In genomic region chr1:43799656-43800629, GRCh38 we compare ENCODE assay signal across 11 cellular contexts.
DNase-seq lines count a peak whose midpoint lies in the region; ATAC-seq and TF ChIP-seq lines count a peak whose summit lies in the region.
"Had no signal": no experiment of that assay in that cellular context is flagged by ENCODE, and none has a peak within 500 bp of the region (broad histone marks: within the 10 kb centered on the region; RNA-seq: fewer than 3 reads in every experiment).

No MANE protein-coding gene starts in this region.

- TF ChIP-seq CTCF in tibial artery (IDR thresholded peaks at IDR 0.05) = no peak

- H3K27me3 ChIP-seq in tibial artery = no peaks in the 10 kb centered on the region

- peak overlapping the region; percentile 79 for H3K27ac ChIP-seq in epithelial cell of prostate
- no peak overlapping the region for H3K27ac ChIP-seq in tibial artery
- H3K27ac ChIP-seq: 22Rv1, RWPE1 had no signal

- intact Hi-C loops in tibial artery (cut with DNase I; ENCODE audit: low total_unique reads) = no loop called here

- peak; percentile 2 for DNase-seq in NK-92 treated with Interleukin-12 subunit alpha and Interleukin-12 subunit beta, amount 100 ng/mL, for 24 hours (lab: John Stamatoyannopoulos, UW)
- DNase-seq in NK-92 (lab: John Stamatoyannopoulos, UW; ENCODE audit: unreplicated experiment) (no peak), NCI-H524 treated with DMSO at 0.1 percent for 48 hours (lab: John Stamatoyannopoulos, UW) (peak; percentile 38), epithelial cell of prostate (ENCODE audit: low read depth, low spot score) (no peak), retina (peak; percentile 14), GM19240 (ENCODE audit: insufficient read length, low spot score) (no peak), tibial artery (no peak)
- DNase-seq: stimulated activated CD8-positive, alpha-beta memory T cell treated with anti-CD3 and anti-CD28 coated beads, Interleukin-4, amount 100 ng/mL, for 48 hours had no signal

- H3K4me3 ChIP-seq in tibial artery = no peak overlapping the region

- H3K36me3 ChIP-seq in tibial artery = no peaks in the 10 kb centered on the region

- no peak for ATAC-seq in GM21528 (IDR thresholded peaks at IDR 0.05; ENCODE audit: low FRiP score, unreplicated experiment)

- no peaks in the 10 kb centered on the region for H3K4me1 ChIP-seq in tibial artery

- H3K9me3 ChIP-seq in tibial artery = no peaks in the 10 kb centered on the region

Comparison
In these comparisons a context has a peak if more than half of its experiments do, and no peak if none do; other contexts are left out.
1. DNase-seq: peak in NK-92 treated with Interleukin-12 subunit alpha and Interleukin-12 subunit beta, amount 100 ng/mL, for 24 hours (single experiment), NCI-H524 treated with DMSO at 0.1 percent for 48 hours (single experiment) and retina (single experiment); none in NK-92 (single experiment), epithelial cell of prostate (single experiment), GM19240 (single experiment) and tibial artery (0 of 2).